In genomic region chr2:239136203-239136602, GRCh38 we compare ENCODE assay signal across 18 cellular contexts.
A peak's percentile ranks its signal among the peaks of the same experiment; 100 is the strongest.
DNase-seq lines count a peak whose midpoint lies in the region; ATAC-seq, FAIRE-seq and TF ChIP-seq lines count a peak whose summit lies in the region.
"Had no signal": no experiment of that assay in that cellular context is flagged by ENCODE, and none has a peak within 500 bp of the region (broad histone marks: within the 10 kb centered on the region; RNA-seq: fewer than 3 reads in every experiment).

No MANE protein-coding gene starts in this region.

- peaks cover 0 to 2% (median 0%) of the 10 kb centered on the region in 6 donors for H3K9me3 Mint-ChIP-seq in immature natural killer cell
- no peaks in the 10 kb centered on the region for H3K9me3 Mint-ChIP-seq in neural progenitor cell

- H3K4me3 Mint-ChIP-seq in immature natural killer cell (peak overlapping the region in 4 of 5 donors; percentile 39 to 81 (median 50)), neural progenitor cell (no peak overlapping the region)

- TF ChIP-seq CTCF in HEK293 (tag by site-specific recombination; IDR thresholded peaks at IDR 0.05) (no peak), neural progenitor cell (IDR thresholded peaks at IDR 0.05) (no peak)

- DNase-seq in SJSA1 (ENCODE audit: low read depth in 1 of 2, low spot score in 2 of 2) = no peak
- DNase-seq in immature natural killer cell = no peak
- DNase-seq in neural progenitor cell (ENCODE audit: low spot score) = no peak
- DNase-seq in GM12892 (ENCODE audit: insufficient read length) = no peak
- DNase-seq: C1 segment of cervical spinal cord; Calu3; CD4-positive, alpha-beta memory T cell; COR-L47; DMS53; DMS79 treated with DMSO at 0.1 percent for 48 hours; GF-D8; GM23248; H7; HCEC 1CT had no signal

- H3K27ac Mint-ChIP-seq in immature natural killer cell (peak overlapping the region in 1 of 6 donors; percentile 77), neural progenitor cell (peak overlapping the region; percentile 17)

- H3K27me3 ChIP-seq in SJSA1 (replicated peaks) = no peaks in the 10 kb centered on the region
- no peaks in the 10 kb centered on the region for H3K27me3 ChIP-seq in neural progenitor cell

- H3K36me3 Mint-ChIP-seq in immature natural killer cell (peaks cover 52 to 69% (median 60%) of the 10 kb centered on the region in 3 donors), neural progenitor cell (peaks cover 21% of the 10 kb centered on the region)

- no peak for FAIRE-seq in GM12892 (lab: Jason Lieb, UNC)
- FAIRE-seq: GM12891, H1 had no signal

- H3K4me1 Mint-ChIP-seq in immature natural killer cell = peaks cover 33 to 52% of the 10 kb centered on the region in 2 donors
- no peaks in the 10 kb centered on the region for H3K4me1 Mint-ChIP-seq in neural progenitor cell

- no peaks in the 10 kb centered on the region for H3K4me1 ChIP-seq in HEK293 (ENCODE audit: control insufficient read depth, insufficient read depth, low read length)
- H3K4me1 ChIP-seq in SJSA1 (replicated peaks) = peaks cover 57% of the 10 kb centered on the region
- H3K4me1 ChIP-seq in neural progenitor cell = no peaks in the 10 kb centered on the region

- H3K79me2 ChIP-seq in neural progenitor cell (ENCODE audit: low read depth) = no peaks in the 10 kb centered on the region

- H4K20me1 ChIP-seq in neural progenitor cell (ENCODE audit: low read depth) = no peaks in the 10 kb centered on the region

- CTCF ChIA-PET in HEK293 (lab: Yijun Ruan, JAX) = no interaction called here

- H3K27ac ChIP-seq in HEK293 (ENCODE audit: extremely low read depth, low read depth, low read length) = no peak overlapping the region
- peak overlapping the region; percentile 51 for H3K27ac ChIP-seq in SJSA1
- no peak overlapping the region for H3K27ac ChIP-seq in neural progenitor cell
- H3K27ac ChIP-seq: GM23248 had no signal

- H3K36me3 ChIP-seq in HEK293 (ENCODE audit: control insufficient read depth in 2 of 2, insufficient read depth in 1 of 2, low read length in 2 of 2) = peaks cover 0 to 36% of the 10 kb centered on the region in 2 experiments; a peak in 1 of 3 replicates
- H3K36me3 ChIP-seq in SJSA1 = peaks cover 34% of the 10 kb centered on the region
- no peaks in the 10 kb centered on the region for H3K36me3 ChIP-seq in neural progenitor cell

- TF ChIP-seq POLR2A in GM12892 (IDR thresholded peaks at IDR 0.05; ENCODE audit: low read depth, low read length) = no peak

- H3F3A ChIP-seq in neural progenitor cell (ENCODE audit: low read depth) = no peaks in the 10 kb centered on the region

- H3K9ac ChIP-seq in neural progenitor cell = no peak overlapping the region
- H3K9ac ChIP-seq: GM23248 had no signal

- H3K9me3 ChIP-seq in HEK293 (ENCODE audit: control insufficient read depth, insufficient read depth, low read depth, low read length) (no peaks in the 10 kb centered on the region), SJSA1 (replicated peaks) (no peaks in the 10 kb centered on the region), neural progenitor cell (ENCODE audit: low read depth) (no peaks in the 10 kb centered on the region)

- H3K4me2 ChIP-seq in neural progenitor cell = no peak overlapping the region

- no peak for ATAC-seq in GM21381 (IDR thresholded peaks at IDR 0.05; ENCODE audit: unreplicated experiment)

- H3K4me3 ChIP-seq in HEK293 (ENCODE audit: low read depth, low read length) = no peak overlapping the region
- no peak overlapping the region for H3K4me3 ChIP-seq in SJSA1
- H3K4me3 ChIP-seq in neural progenitor cell = no peak overlapping the region
- H3K4me3 ChIP-seq: GM23248 had no signal

- no peak overlapping the region for H2AFZ ChIP-seq in neural progenitor cell (replicated peaks)
- H2AFZ ChIP-seq: GM23248 had no signal

- POLR2A ChIA-PET in HEK293 (lab: Yijun Ruan, JAX) = no interaction called here

- peaks cover 3 to 15% (median 14%) of the 10 kb centered on the region in 3 donors for H3K27me3 Mint-ChIP-seq in immature natural killer cell (ENCODE audit: low read depth in 3 of 3)
- no peaks in the 10 kb centered on the region for H3K27me3 Mint-ChIP-seq in neural progenitor cell (ENCODE audit: insufficient read depth, low read depth)
- H3K27me3 Mint-ChIP-seq: CD4-positive, alpha-beta memory T cell had no signal

TF ChIP-seq in HEK293, 187 proteins besides CTCF, POLR2A, EP300 and RAD21:
- TF ChIP-seq MYNN (tag by site-specific recombination; IDR thresholded peaks at IDR 0.05; ENCODE audit: borderline replicate concordance) = no peak
- no peak for TF ChIP-seq ZNF768 (tag by site-specific recombination; IDR thresholded peaks at IDR 0.05)
- TF ChIP-seq ZNF146 (tag by site-specific recombination; IDR thresholded peaks at IDR 0.05) = peak; percentile 75
- TF ChIP-seq ZNF121 (tag by site-specific recombination; IDR thresholded peaks at IDR 0.05) = no peak
